In the genomic region with DNA sequence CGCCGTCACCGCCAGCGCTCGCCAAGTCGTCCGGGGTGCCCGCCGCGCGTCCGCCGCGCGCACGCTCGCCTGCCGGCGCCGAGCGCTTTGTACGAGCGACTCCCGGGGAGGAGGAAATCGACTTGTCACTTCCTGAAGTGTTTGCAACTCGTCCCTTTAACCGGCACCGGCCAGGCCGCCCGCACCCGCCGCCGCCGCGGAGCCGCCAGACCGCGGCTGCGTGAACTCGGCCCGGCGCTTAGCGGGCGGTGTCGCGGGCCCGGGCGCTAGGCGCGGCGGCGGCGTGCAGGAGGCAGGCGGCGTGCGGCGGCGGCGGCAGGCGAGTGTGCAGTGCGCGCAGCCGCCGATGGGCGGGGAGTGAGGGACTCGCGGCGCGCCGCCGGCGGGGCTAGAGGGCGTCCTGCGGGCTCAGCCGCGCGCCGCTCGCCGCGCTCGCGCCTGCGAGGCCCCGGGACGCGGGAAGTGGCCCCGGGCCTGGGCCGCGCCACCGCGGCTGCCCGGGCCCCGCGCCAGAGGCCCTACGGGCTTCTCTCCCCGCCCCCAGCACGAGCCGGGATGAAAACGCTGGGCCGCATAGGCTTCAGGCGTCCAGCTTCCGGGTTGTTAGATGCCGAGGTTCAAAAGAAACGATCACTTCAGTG, we compare ENCODE assay signal across 8 cellular contexts. TPM values are rescaled to one million over a fixed set of nuclear protein-coding genes. Genes with fewer than 3 reads are reported as not detected.
A peak's percentile ranks its signal among the peaks of the same experiment; 100 is the strongest.
DNase-seq lines count a peak whose midpoint lies in the region; ATAC-seq lines count a peak whose summit lies in the region.

A gene with protein sequence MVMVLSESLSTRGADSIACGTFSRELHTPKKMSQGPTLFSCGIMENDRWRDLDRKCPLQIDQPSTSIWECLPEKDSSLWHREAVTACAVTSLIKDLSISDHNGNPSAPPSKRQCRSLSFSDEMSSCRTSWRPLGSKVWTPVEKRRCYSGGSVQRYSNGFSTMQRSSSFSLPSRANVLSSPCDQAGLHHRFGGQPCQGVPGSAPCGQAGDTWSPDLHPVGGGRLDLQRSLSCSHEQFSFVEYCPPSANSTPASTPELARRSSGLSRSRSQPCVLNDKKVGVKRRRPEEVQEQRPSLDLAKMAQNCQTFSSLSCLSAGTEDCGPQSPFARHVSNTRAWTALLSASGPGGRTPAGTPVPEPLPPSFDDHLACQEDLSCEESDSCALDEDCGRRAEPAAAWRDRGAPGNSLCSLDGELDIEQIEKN (minus strand): TSS at position 332 of the 641 bp plus-strand sequence. CDS start 37,665 bp downstream, outside the sequence.

- DNase-seq in AG08396 (ENCODE audit: low spot score) (peak; percentile 93), NCI-H526 (lab: John Stamatoyannopoulos, UW) (peak; percentile 17 to 87), lung microvascular endothelial cell (ENCODE audit: low read depth in 2 of 2) (peak; percentile 83 to 90)
- DNase-seq in activated CD8-positive, alpha-beta T cell treated with anti-CD3 and anti-CD28 coated beads, Interleukin-2, amount 10 ng/mL, durations not matched to agents 7 days and 5 days, result peak; percentile 82
- peak; percentile 55 for DNase-seq in effector CD8-positive, alpha-beta T cell (lab: John Stamatoyannopoulos, UW)
- peak; percentile 62 to 73 (median 64) for DNase-seq in stimulated activated CD4-positive, alpha-beta T cell treated with anti-CD3 and anti-CD28 coated beads, TNF-alpha, amount 100 ng/mL, for 4 hours (ENCODE audit: low read depth in 3 of 3)

- CTCF ChIA-PET in activated CD8-positive, alpha-beta T cell treated with anti-CD3 and anti-CD28 coated beads, Interleukin-2, amount 10 ng/mL, durations not matched to agents 7 days and 5 days (lab: Charles Lee), result interaction anchor here (1.7 to 2.1 kb wide), 3 partner anchors 38 to 56 kb away, joined by 5 to 10 read pairs (median 7); no protein-coding TSS in a partner anchor

- H3K9me3 Mint-ChIP-seq in activated CD8-positive, alpha-beta T cell treated with anti-CD3 and anti-CD28 coated beads, Interleukin-2, amount 10 ng/mL, durations not matched to agents 7 days and 5 days (ENCODE audit: insufficient read depth), result no peaks in the 10 kb centered on the region

- H3K27ac Mint-ChIP-seq in activated CD8-positive, alpha-beta T cell treated with anti-CD3 and anti-CD28 coated beads, Interleukin-2, amount 10 ng/mL, durations not matched to agents 7 days and 5 days, result peak within 1 kb of the TSS; percentile 86

- ATAC-seq in GM18861 (IDR thresholded peaks at IDR 0.05; ENCODE audit: unreplicated experiment) (peak; percentile 63), HG03095 (IDR thresholded peaks at IDR 0.05; ENCODE audit: unreplicated experiment) (peak; percentile 51)
- ATAC-seq in activated CD8-positive, alpha-beta T cell treated with anti-CD3 and anti-CD28 coated beads, Interleukin-2, amount 10 ng/mL, durations not matched to agents 7 days and 5 days, result peak; percentile 87

- H3K4me1 Mint-ChIP-seq in activated CD8-positive, alpha-beta T cell treated with anti-CD3 and anti-CD28 coated beads, Interleukin-2, amount 10 ng/mL, durations not matched to agents 7 days and 5 days (ENCODE audit: low read depth), result peaks cover 54% of the 10 kb centered on the region

- peaks cover 21% of the 10 kb centered on the region for H3K36me3 Mint-ChIP-seq in activated CD8-positive, alpha-beta T cell treated with anti-CD3 and anti-CD28 coated beads, Interleukin-2, amount 10 ng/mL, durations not matched to agents 7 days and 5 days (ENCODE audit: low read depth)

- H3K27me3 Mint-ChIP-seq in activated CD8-positive, alpha-beta T cell treated with anti-CD3 and anti-CD28 coated beads, Interleukin-2, amount 10 ng/mL, durations not matched to agents 7 days and 5 days (ENCODE audit: low read depth), result peaks cover 6% of the 10 kb centered on the region

- peak within 1 kb of the TSS; percentile 94 for H3K4me3 Mint-ChIP-seq in activated CD8-positive, alpha-beta T cell treated with anti-CD3 and anti-CD28 coated beads, Interleukin-2, amount 10 ng/mL, durations not matched to agents 7 days and 5 days

- POLR2A ChIA-PET in activated CD8-positive, alpha-beta T cell treated with anti-CD3 and anti-CD28 coated beads, Interleukin-2, amount 10 ng/mL, durations not matched to agents 7 days and 5 days (lab: Charles Lee), result interaction anchor here (1.0 to 1.3 kb wide), 2 partner anchors 26 to 58 kb away, joined by 3 to 6 read pairs; a partner anchor contains a TSS

RNA-seq across cellular contexts. Expression of the gene that starts here (rescaled TPM):
- total RNA-seq in activated CD8-positive, alpha-beta T cell treated with anti-CD3 and anti-CD28 coated beads, Interleukin-2, amount 10 ng/mL, durations not matched to agents 7 days and 5 days, result 10 to 100 TPM; 19.9 to 21.8 TPM
- total RNA-seq in lung microvascular endothelial cell, result 10.3 and 14.4 TPM in 2 replicates

Comparison
In these comparisons a context has a peak if more than half of its experiments do, and no peak if none do; other contexts are left out.
1. Peak in every context shown above with its lines: DNase-seq and ATAC-seq.